In genomic region chr12:132315951-132316350, GRCh38 we compare ENCODE assay signal across 21 cellular contexts. TPM values are rescaled to one million over a fixed set of nuclear protein-coding genes. Genes with fewer than 3 reads are reported as not detected.
"Had no signal": no experiment of that assay in that cellular context is flagged by ENCODE, and none has a peak within 500 bp of the region (broad histone marks: within the 10 kb centered on the region; RNA-seq: fewer than 3 reads in every experiment).

No MANE protein-coding gene starts in this region.

- DNase-seq: activated CD4-positive, alpha-beta T cell treated with anti-CD3 and anti-CD28 coated beads for 4 hours; activated CD8-positive, alpha-beta memory T cell treated with anti-CD3 and anti-CD28 coated beads, Interleukin-2, amount 50 U/mL, for 48 hours; activated CD8-positive, alpha-beta T cell treated with anti-CD3 and anti-CD28 coated beads for 36 hours; activated naive CD8-positive, alpha-beta T cell treated with anti-CD3 and anti-CD28 coated beads, Interleukin-2, amount 50 U/mL, for 24 hours; activated T-cell treated with anti-CD3 and anti-CD28 coated beads, Interleukin-2, amount 50 U/mL, for 1 hour; amniotic stem cell; NCI-H1092; NCI-H1417; NCI-H1930; NCI-H2107; NCI-H2171 treated with DMSO at 0.1 percent for 48 hours; NCI-H226; NCI-H510A; NCI-H526 treated with DMSO at 0.1 percent for 48 hours; NCI-H82; OCI-M1; RPMI8226; SHP77 had no signal

- FAIRE-seq: astrocyte had no signal

- H3K36me3 ChIP-seq: SJSA1 had no signal

- H3K27ac ChIP-seq: KMS-11, SJSA1 had no signal

- H3K4me2 ChIP-seq: KMS-11 had no signal

- H3K9ac ChIP-seq: KMS-11 had no signal

- H3K4me1 ChIP-seq: SJSA1 had no signal

- H3K4me3 ChIP-seq: SJSA1 had no signal

RNA-seq across cellular contexts. Expression of gene GALNT9, which starts 13.4 kb away (rescaled TPM):
- total RNA-seq: activated CD8-positive, alpha-beta T cell treated with anti-CD3 and anti-CD28 coated beads for 36 hours; SJSA1 had no signal
